39 cellular contexts compared by ENCODE assay signal in the genomic region with DNA sequence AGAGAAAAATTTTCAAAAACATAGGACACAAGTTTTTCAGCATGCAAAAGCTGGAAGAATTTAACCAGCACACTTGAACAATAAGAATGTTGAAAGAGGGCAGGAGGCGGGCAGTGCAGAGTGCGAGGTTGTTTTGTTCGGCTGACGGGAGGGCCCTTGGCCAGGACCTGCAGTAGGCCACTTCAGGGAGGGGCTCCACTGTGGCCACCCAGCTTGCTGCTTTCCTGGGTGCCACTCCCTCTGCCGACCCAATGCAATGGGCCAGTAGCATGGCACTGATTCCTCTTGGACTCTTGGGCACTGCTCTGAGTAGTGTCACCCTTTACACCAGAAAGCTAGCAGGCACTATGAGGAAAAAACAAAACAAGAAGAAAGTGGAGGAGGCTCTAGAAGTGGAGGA.
"Had no signal": no experiment of that assay in that cellular context is flagged by ENCODE, and none has a peak within 500 bp of the region (broad histone marks: within the 10 kb centered on the region; RNA-seq: fewer than 3 reads in every experiment).

No MANE protein-coding gene starts in this region.

- H3K4me3 Mint-ChIP-seq: activated CD4-positive, alpha-beta memory T cell treated with anti-CD3 and anti-CD28 coated beads, Interleukin-2, amount 10 ng/mL, durations not matched to agents 7 days and 5 days; activated CD4-positive, alpha-beta T cell treated with anti-CD3 and anti-CD28 coated beads for 36 hours; activated CD4-positive, alpha-beta T cell treated with anti-CD3 and anti-CD28 coated beads, Interleukin-2, amount 10 ng/mL, durations not matched to agents 7 days and 5 days; activated CD8-positive, alpha-beta memory T cell treated with anti-CD3 and anti-CD28 coated beads, Interleukin-2, amount 10 ng/mL, durations not matched to agents 7 days and 5 days; activated CD8-positive, alpha-beta T cell treated with anti-CD3 and anti-CD28 coated beads, Interleukin-2, amount 10 ng/mL, durations not matched to agents 7 days and 5 days; activated naive CD4-positive, alpha-beta T cell treated with anti-CD3 and anti-CD28 coated beads for 36 hours; activated naive CD8-positive, alpha-beta T cell treated with anti-CD3 and anti-CD28 coated beads for 36 hours; activated T-cell treated with anti-CD3 and anti-CD28 coated beads, Interleukin-2, amount 50 U/mL, for 4 hours; activated T-cell treated with anti-CD3 and anti-CD28 coated beads, Interleukin-2, amount 50 U/mL, for 72 hours; activated T-helper 1 cell treated with anti-CD3 and anti-CD28 coated beads, Interleukin-12 subunit alpha, Interleukin-12 subunit beta, Interleukin-2, Interleukin-4 antibody, amounts not matched to agents 30 ng/mL and 10 ng/mL and 1 ng/mL, durations not matched to agents 14 hours and 24 hours and 36 hours; activated T-helper 17 cell treated with anti-CD3 and anti-CD28 coated beads, Interleukin-2, amount 50 U/mL, for 72 hours; central memory CD8-positive, alpha-beta T cell; T-helper 1 cell treated with Interleukin-12 subunit alpha and Interleukin-12 subunit beta and Interleukin-4 antibody, amounts not matched to agents 30 μg/mL and 1 μg/mL, for 36 hours; T-helper 2 cell treated with Interferon-gamma antibody and Interleukin-4, amounts not matched to agents 5 μg/mL and 100 μg/mL, for 36 hours had no signal

- H3K4me3 ChIP-seq: adrenal gland, body of pancreas, cardiac muscle cell had no signal

- H3K27me3 ChIP-seq: adrenal gland, body of pancreas, brain microvascular endothelial cell, cardiac muscle cell had no signal

- H3K4me1 Mint-ChIP-seq: activated CD4-positive, alpha-beta memory T cell treated with anti-CD3 and anti-CD28 coated beads, Interleukin-2, amount 10 ng/mL, durations not matched to agents 7 days and 5 days; activated CD4-positive, alpha-beta T cell treated with anti-CD3 and anti-CD28 coated beads for 36 hours; activated CD4-positive, alpha-beta T cell treated with anti-CD3 and anti-CD28 coated beads, Interleukin-2, amount 10 ng/mL, durations not matched to agents 7 days and 5 days; activated CD8-positive, alpha-beta memory T cell treated with anti-CD3 and anti-CD28 coated beads, Interleukin-2, amount 10 ng/mL, durations not matched to agents 7 days and 5 days; activated naive CD8-positive, alpha-beta T cell treated with anti-CD3 and anti-CD28 coated beads for 36 hours; activated T-helper 17 cell treated with anti-CD3 and anti-CD28 coated beads, Interleukin-2, amount 50 U/mL, for 72 hours; central memory CD8-positive, alpha-beta T cell had no signal

- H3K9me3 ChIP-seq: adrenal gland had no signal

- H3K27ac Mint-ChIP-seq: activated CD4-positive, alpha-beta memory T cell treated with anti-CD3 and anti-CD28 coated beads, Interleukin-2, amount 10 ng/mL, durations not matched to agents 7 days and 5 days; activated CD4-positive, alpha-beta T cell treated with anti-CD3 and anti-CD28 coated beads for 36 hours; activated CD4-positive, alpha-beta T cell treated with anti-CD3 and anti-CD28 coated beads, Interleukin-2, amount 10 ng/mL, durations not matched to agents 7 days and 5 days; activated CD8-positive, alpha-beta memory T cell treated with anti-CD3 and anti-CD28 coated beads, Interleukin-2, amount 10 ng/mL, durations not matched to agents 7 days and 5 days; activated CD8-positive, alpha-beta T cell treated with anti-CD3 and anti-CD28 coated beads, Interleukin-2, amount 10 ng/mL, durations not matched to agents 7 days and 5 days; activated naive CD4-positive, alpha-beta T cell treated with anti-CD3 and anti-CD28 coated beads for 36 hours; activated naive CD4-positive, alpha-beta T cell treated with anti-CD3 and anti-CD28 coated beads, Interleukin-2, amount 50 U/mL, for 72 hours; activated naive CD8-positive, alpha-beta T cell treated with anti-CD3 and anti-CD28 coated beads for 36 hours; activated T-helper 1 cell treated with anti-CD3 and anti-CD28 coated beads, Interleukin-12 subunit alpha, Interleukin-12 subunit beta, Interleukin-2, Interleukin-4 antibody, amounts not matched to agents 30 ng/mL and 10 ng/mL and 1 ng/mL, durations not matched to agents 14 hours and 24 hours and 36 hours; activated T-helper 17 cell treated with anti-CD3 and anti-CD28 coated beads, Interleukin-2, amount 50 U/mL, for 72 hours; T-helper 1 cell treated with Interleukin-12 subunit alpha and Interleukin-12 subunit beta and Interleukin-4 antibody, amounts not matched to agents 30 μg/mL and 1 μg/mL, for 36 hours; T-helper 2 cell treated with Interferon-gamma antibody and Interleukin-4, amounts not matched to agents 5 μg/mL and 100 μg/mL, for 36 hours had no signal

- H3K27ac ChIP-seq: adrenal gland, body of pancreas, brain microvascular endothelial cell, cardiac muscle cell, VCaP had no signal

- H3K36me3 ChIP-seq: adrenal gland, brain microvascular endothelial cell, cardiac muscle cell had no signal

- ATAC-seq: activated CD4-positive, alpha-beta T cell treated with anti-CD3 and anti-CD28 coated beads for 36 hours; activated CD4-positive, CD25-positive, alpha-beta regulatory T cell treated with anti-CD3 and anti-CD28 coated beads, Interleukin-2, amount 50 U/mL, for 24 hours; activated CD8-positive, alpha-beta memory T cell treated with anti-CD3 and anti-CD28 coated beads, Interleukin-2, amount 10 ng/mL, durations not matched to agents 7 days and 5 days; activated CD8-positive, alpha-beta T cell treated with anti-CD3 and anti-CD28 coated beads, Interleukin-2, amount 10 ng/mL, durations not matched to agents 7 days and 5 days; activated naive CD4-positive, alpha-beta T cell treated with anti-CD3 and anti-CD28 coated beads, Interleukin-2, amount 50 U/mL, for 72 hours; activated T-cell treated with anti-CD3 and anti-CD28 coated beads, Interleukin-2, amount 50 U/mL, for 4 hours; activated T-cell treated with anti-CD3 and anti-CD28 coated beads, Interleukin-2, amount 50 U/mL, for 72 hours; activated T-helper 17 cell treated with anti-CD3 and anti-CD28 coated beads, Interleukin-2, amount 50 U/mL, for 72 hours; body of pancreas had no signal

- H3K4me1 ChIP-seq: adrenal gland, body of pancreas had no signal

- DNase-seq: activated CD4-positive, alpha-beta memory T cell treated with anti-CD3 and anti-CD28 coated beads, Interleukin-2, amount 10 ng/mL, durations not matched to agents 7 days and 5 days; activated CD4-positive, alpha-beta T cell treated with anti-CD3 and anti-CD28 coated beads for 1 hour; activated CD4-positive, alpha-beta T cell treated with anti-CD3 and anti-CD28 coated beads for 36 hours; activated CD4-positive, alpha-beta T cell treated with anti-CD3 and anti-CD28 coated beads for 48 hours; activated CD4-positive, alpha-beta T cell treated with anti-CD3 and anti-CD28 coated beads, Interleukin-2, amount 10 ng/mL, durations not matched to agents 7 days and 5 days; activated CD4-positive, alpha-beta T cell treated with anti-CD3 and anti-CD28 coated beads, Interleukin-2, amount 50 U/mL, for 48 hours; activated CD4-positive, CD25-positive, alpha-beta regulatory T cell; activated CD8-positive, alpha-beta memory T cell treated with anti-CD3 and anti-CD28 coated beads for 24 hours; activated CD8-positive, alpha-beta memory T cell treated with anti-CD3 and anti-CD28 coated beads, Interleukin-2, amount 10 ng/mL, durations not matched to agents 7 days and 5 days; activated CD8-positive, alpha-beta T cell treated with anti-CD3 and anti-CD28 coated beads, Interleukin-2, amount 10 ng/mL, durations not matched to agents 7 days and 5 days; activated effector memory CD4-positive, alpha-beta T cell treated with anti-CD3 and anti-CD28 coated beads, Interleukin-2, amount 50 U/mL, for 16 hours; activated gamma-delta T cell treated with Interleukin-2 at 50 U/mL for 16 hours; activated naive CD4-positive, alpha-beta T cell; activated naive CD4-positive, alpha-beta T cell treated with anti-CD3 and anti-CD28 coated beads for 36 hours; activated naive CD4-positive, alpha-beta T cell treated with anti-CD3 and anti-CD28 coated beads, Interleukin-2, amount 50 U/mL, for 16 hours; activated naive CD8-positive, alpha-beta T cell treated with anti-CD3 and anti-CD28 coated beads for 36 hours; activated T-cell treated with anti-CD3 and anti-CD28 coated beads for 4 hours; activated T-cell treated with anti-CD3 and anti-CD28 coated beads, Interleukin-2, amount 50 U/mL, for 1 hour; activated T-cell treated with anti-CD3 and anti-CD28 coated beads, Interleukin-2, amount 50 U/mL, for 4 hours; activated T-cell treated with anti-CD3 and anti-CD28 coated beads, Interleukin-2, amount 50 U/mL, for 72 hours; adrenal gland; amniotic stem cell; aorta; body of pancreas; brain microvascular endothelial cell; caudate nucleus; cerebellar nuclear complex; T-helper 1 cell; T-helper 2 cell; T-helper 9 cell had no signal
